ENCODE assay signal across 1 cellular context in the genomic region with DNA sequence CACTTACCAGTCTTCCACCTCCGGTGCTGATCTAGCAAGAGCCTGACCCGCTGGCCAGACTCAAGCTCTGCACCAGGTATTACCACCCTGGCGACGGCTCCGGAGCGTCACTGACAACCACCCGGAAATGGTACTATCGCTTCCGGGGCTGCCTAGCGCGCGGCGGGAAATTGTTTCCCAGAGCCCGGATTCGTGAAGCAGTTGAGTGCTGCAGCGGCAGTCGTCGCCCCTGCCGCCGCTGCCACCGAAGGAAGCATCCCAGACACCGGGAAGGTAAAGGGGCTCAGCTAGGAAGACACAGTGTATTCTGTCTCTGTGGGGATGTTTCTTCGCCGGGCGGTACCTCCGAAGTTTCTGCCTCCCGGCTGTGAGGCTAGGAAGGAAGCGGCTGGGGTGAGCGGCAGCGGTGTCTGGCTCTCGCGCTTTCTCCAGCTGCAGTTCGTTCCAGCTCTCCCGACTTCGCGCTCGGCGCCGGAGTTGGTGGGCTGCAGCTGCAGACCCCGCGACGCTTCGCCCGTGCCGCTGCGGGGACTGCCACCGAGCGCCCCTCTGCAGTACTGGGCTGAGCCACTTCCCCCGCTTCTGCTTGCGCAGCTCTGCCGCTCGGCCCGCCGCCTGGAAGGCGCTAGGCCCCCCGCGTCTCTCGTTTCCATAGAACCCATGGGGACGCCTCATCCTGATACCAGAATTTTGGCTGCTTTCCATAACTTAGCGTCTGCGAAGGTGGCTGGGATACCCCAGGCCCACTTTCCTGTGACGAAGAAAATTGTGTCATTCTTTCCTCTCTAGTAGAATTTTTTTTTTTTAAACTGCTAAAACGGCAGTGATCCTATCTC.
TF ChIP-seq lines count a peak whose summit lies in the region.

A gene with protein sequence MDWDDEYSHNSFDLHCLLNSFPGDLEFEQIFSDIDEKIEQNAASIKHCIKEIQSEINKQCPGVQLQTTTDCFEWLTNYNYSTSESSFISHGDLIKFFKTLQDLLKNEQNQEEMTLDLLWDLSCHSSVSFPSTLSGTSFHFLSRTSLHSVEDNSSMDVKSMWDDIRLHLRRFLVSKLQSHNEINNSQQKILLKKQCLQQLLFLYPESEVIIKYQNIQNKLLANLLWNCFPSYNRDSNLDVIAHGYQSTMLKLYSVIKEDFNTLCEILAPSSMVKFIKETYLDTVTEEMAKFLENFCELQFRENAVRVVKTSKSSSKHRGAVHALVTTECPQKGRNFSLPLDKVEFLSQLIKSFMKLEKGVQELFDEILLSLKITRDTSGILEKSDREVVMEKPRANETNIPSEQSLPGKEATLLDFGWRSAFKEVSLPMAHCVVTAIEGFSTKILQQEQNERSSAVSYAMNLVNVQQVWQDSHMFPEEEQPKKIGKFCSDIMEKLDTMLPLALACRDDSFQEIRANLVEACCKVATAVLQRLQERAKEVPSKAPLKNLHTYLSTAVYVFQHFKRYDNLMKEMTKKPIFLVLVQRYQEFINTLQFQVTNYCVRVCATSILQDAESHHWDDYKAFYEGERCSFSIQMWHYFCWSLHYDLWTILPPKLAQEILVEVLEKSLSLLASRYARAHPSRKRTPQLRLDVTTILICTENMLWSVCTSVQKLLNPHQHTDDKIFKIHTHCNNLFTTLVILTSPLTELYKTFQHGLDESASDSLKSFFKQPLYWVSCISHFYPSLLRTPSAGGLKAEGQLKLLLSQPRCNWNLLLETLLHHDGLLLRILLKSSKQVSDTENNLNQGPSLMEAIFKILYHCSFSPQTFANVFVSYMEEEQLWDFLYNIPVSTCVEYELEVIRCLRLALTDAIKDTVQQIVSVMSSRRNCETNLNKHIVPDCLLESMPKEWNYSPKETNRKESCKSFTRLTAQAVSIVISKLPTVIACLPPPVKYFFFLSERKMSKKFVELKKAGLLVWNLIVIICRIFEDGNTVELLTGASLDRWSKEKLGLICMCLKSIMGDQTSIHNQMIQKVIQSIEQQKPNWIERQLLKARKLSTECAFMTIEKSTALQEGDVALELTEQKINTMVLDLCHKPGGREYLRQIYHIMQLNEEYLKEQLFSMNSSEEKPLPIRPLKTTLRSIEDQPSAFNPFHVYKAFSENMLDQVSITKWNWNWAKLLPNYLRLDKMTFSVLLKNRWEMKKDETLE (N-terminal part only) (minus strand): TSS at position 112 of the 836 bp plus-strand sequence. CDS start 81,478 bp downstream, outside the sequence.
A gene (plus strand): TSS at position 177 of the 836 bp plus-strand sequence. CDS start 10,142 bp downstream, outside the sequence.

TF ChIP-seq in H1, 55 proteins besides CTCF, POLR2A, EP300 and RAD21:
- no peak for TF ChIP-seq RNF2 (IDR thresholded peaks at IDR 0.05; ENCODE audit: borderline replicate concordance, low read depth, low read length, missing control alignments, poor library complexity, severe bottlenecking)
- TF ChIP-seq TCF12 (IDR thresholded peaks at IDR 0.05; ENCODE audit: low read depth, low read length) = 0 out of 2 replicates have a peak, but pooled peaks have one; percentile 13
- peak; percentile 97 for TF ChIP-seq SAP30 (IDR thresholded peaks at IDR 0.05; ENCODE audit: insufficient read depth, insufficient replicate concordance, low read length)
- TF ChIP-seq ASH2L (IDR thresholded peaks at IDR 0.05; ENCODE audit: low read length) = peak; percentile 84
- TF ChIP-seq RBBP5 (IDR thresholded peaks at IDR 0.05; ENCODE audit: borderline replicate concordance, low read depth, low read length) = peak; percentile 84; the same call in 1 of the 2 replicates
- no peak for TF ChIP-seq RXRA (IDR thresholded peaks at IDR 0.05; ENCODE audit: insufficient read depth, low read depth, low read length)
- TF ChIP-seq CBX8 (IDR thresholded peaks at IDR 0.05; ENCODE audit: borderline replicate concordance, low read depth, low read length) = no peak
- TF ChIP-seq SIX5 (IDR thresholded peaks at IDR 0.05; ENCODE audit: low read depth, low read length) = peak; percentile 20; the same call in 1 of the 2 replicates
- TF ChIP-seq HDAC2 (IDR thresholded peaks at IDR 0.05; ENCODE audit: borderline replicate concordance in 1 of 2, low read depth in 2 of 2, low read length in 2 of 2) = peak; percentile 33 to 88; a peak in 2 of 4 replicates
- TF ChIP-seq, protein P1, sequence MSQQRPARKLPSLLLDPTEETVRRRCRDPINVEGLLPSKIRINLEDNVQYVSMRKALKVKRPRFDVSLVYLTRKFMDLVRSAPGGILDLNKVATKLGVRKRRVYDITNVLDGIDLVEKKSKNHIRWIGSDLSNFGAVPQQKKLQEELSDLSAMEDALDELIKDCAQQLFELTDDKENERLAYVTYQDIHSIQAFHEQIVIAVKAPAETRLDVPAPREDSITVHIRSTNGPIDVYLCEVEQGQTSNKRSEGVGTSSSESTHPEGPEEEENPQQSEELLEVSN (IDR thresholded peaks at IDR 0.05) = peak; percentile 88
- TF ChIP-seq RFX5 (IDR thresholded peaks at IDR 0.05; ENCODE audit: borderline replicate concordance, low read depth, low read length) = no peak
- TF ChIP-seq CHD1 (IDR thresholded peaks at IDR 0.05; ENCODE audit: low read depth, low read length) = no peak
- TF ChIP-seq ZNF274 (IDR thresholded peaks at IDR 0.05; ENCODE audit: borderline replicate concordance, extremely low read depth, low read length) = no peak
- peak; percentile 61 for TF ChIP-seq KDM4A (IDR thresholded peaks at IDR 0.05; ENCODE audit: low read depth, low read length, severe bottlenecking)
- peak; percentile 70 for TF ChIP-seq POLR2AphosphoS5 (IDR thresholded peaks at IDR 0.05; ENCODE audit: low read depth, low read length)
- peak; percentile 77; the same call in 1 of the 2 replicates for TF ChIP-seq TBP (IDR thresholded peaks at IDR 0.05; ENCODE audit: low read depth, low read length)
- TF ChIP-seq TAF1 (IDR thresholded peaks at IDR 0.05; ENCODE audit: low read depth, low read length) = peak; percentile 81
- TF ChIP-seq, protein P2, sequence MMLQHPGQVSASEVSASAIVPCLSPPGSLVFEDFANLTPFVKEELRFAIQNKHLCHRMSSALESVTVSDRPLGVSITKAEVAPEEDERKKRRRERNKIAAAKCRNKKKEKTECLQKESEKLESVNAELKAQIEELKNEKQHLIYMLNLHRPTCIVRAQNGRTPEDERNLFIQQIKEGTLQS (IDR thresholded peaks at IDR 0.05; ENCODE audit: insufficient read depth, low read depth, low read length) = no peak
- TF ChIP-seq, protein P3, sequence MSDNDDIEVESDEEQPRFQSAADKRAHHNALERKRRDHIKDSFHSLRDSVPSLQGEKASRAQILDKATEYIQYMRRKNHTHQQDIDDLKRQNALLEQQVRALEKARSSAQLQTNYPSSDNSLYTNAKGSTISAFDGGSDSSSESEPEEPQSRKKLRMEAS (IDR thresholded peaks at IDR 0.05) = peak; percentile 66
- TF ChIP-seq PHF8 (conservative IDR thresholded peaks at IDR 0.05; ENCODE audit: low read depth, low read length) = peak; percentile 85
- TF ChIP-seq BRCA1 (IDR thresholded peaks at IDR 0.05; ENCODE audit: low read depth, low read length) = no peak
- TF ChIP-seq TAF7 (optimal IDR thresholded peaks at IDR 0.05; ENCODE audit: borderline replicate concordance, low read depth, low read length) = peak; percentile 35
- peak; percentile 82 for TF ChIP-seq CHD2 (IDR thresholded peaks at IDR 0.05; ENCODE audit: low read length)
- TF ChIP-seq SIN3A (conservative IDR thresholded peaks at IDR 0.05 in 1 of 2, IDR thresholded peaks at IDR 0.05 in 1 of 2; ENCODE audit: low read depth in 1 of 2, low read length in 2 of 2) = peak; percentile 95 to 98
- peak; percentile 40; the same call in 1 of the 2 replicates for TF ChIP-seq SRF (IDR thresholded peaks at IDR 0.05; ENCODE audit: low read depth, low read length)
- TF ChIP-seq KDM5A (IDR thresholded peaks at IDR 0.05; ENCODE audit: low read length) = peak; percentile 14; the same call in 1 of the 2 replicates
- TF ChIP-seq EGR1 (IDR thresholded peaks at IDR 0.05; ENCODE audit: borderline replicate concordance, low read depth, low read length) = peak; percentile 67; the same call in 1 of the 2 replicates
- no peak for TF ChIP-seq KDM1A (IDR thresholded peaks at IDR 0.05; ENCODE audit: borderline replicate concordance, low read length)
- peak; percentile 99 for TF ChIP-seq GABPA (IDR thresholded peaks at IDR 0.05; ENCODE audit: borderline replicate concordance, insufficient read depth, low read length)
